Comparison of ENCODE assay signal across 8 cellular contexts in the genomic region with DNA sequence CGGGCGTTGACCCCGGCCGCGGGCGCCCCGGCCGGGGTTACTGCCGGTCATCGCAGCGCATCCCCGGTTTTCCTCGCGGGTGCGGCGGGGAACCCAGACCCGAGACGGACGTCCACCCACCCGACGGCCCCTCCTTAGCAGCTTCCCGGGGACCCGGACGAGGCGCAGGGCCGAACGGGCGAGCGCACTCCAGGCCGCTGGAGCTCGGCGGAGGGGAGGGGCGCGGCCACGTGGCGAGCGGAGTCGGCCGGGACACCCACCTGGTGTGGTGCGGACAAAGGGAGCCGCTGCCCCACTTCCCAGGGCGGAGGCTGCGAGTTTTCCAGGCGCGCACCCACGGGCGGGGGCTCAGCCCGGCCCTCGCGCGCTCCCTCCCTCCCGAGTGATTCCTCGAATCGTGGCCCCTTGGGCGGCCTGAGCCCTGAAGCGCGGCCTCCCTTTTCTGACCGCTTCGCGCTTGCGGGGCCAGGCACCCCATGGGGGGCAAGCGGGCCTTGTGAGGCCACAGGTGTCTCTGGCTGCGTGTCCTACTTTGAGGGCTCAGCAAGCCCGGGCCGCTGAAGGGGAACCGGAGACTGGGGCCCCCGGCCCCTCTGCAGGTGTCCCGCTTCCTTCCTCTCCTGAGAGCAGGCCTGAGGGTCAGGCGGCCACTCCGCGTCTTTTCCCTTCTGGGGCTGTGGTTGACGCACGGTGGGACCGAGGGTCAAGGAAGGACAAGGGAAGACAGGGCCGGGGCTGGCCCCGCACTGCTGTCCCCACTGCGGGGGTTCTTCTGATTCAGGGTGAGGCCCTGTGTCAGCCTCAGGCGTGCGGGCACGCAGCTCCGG. TPM values are rescaled to one million over a fixed set of nuclear protein-coding genes. Genes with fewer than 3 reads are reported as not detected.
A peak's percentile ranks its signal among the peaks of the same experiment; 100 is the strongest.
DNase-seq lines count a peak whose midpoint lies in the region; ATAC-seq and TF ChIP-seq lines count a peak whose summit lies in the region.

No MANE protein-coding gene starts in this region.

- H3K4me1 ChIP-seq in SK-N-SH (ENCODE audit: control insufficient read depth in 1 of 2, insufficient read depth in 2 of 2, low read depth in 1 of 2, low read length in 1 of 2) (peaks cover 21 to 63% of the 10 kb centered on the region in 2 experiments), neural progenitor cell (peaks cover 61% of the 10 kb centered on the region)

- peak overlapping the region; percentile 97 for H3K4me2 ChIP-seq in SK-N-SH
- peak overlapping the region; percentile 72 for H3K4me2 ChIP-seq in neural progenitor cell

- no peaks in the 10 kb centered on the region for H3K27me3 Mint-ChIP-seq in activated T-cell treated with anti-CD3 and anti-CD28 coated beads, Interleukin-2, amount 50 U/mL, for 24 hours
- peaks cover 4% of the 10 kb centered on the region for H3K27me3 Mint-ChIP-seq in neural progenitor cell (ENCODE audit: insufficient read depth, low read depth)

- TF ChIP-seq RAD21 in SK-N-SH (IDR thresholded peaks at IDR 0.05; ENCODE audit: low read length): no peak

- H3K36me3 Mint-ChIP-seq in activated T-cell treated with anti-CD3 and anti-CD28 coated beads, Interleukin-2, amount 50 U/mL, for 24 hours (ENCODE audit: low read depth): peaks cover 49% of the 10 kb centered on the region
- H3K36me3 Mint-ChIP-seq in neural progenitor cell: peaks cover 2% of the 10 kb centered on the region

- H3K27ac ChIP-seq in SK-N-SH (ENCODE audit: low read depth in 2 of 2, low read length in 1 of 2) (peak overlapping the region; percentile 79 to 99; a peak in 3 of 4 replicates), epithelial cell of prostate (peak overlapping the region; percentile 79), neural progenitor cell (peak overlapping the region; percentile 93)

- H3K27me3 ChIP-seq in SK-N-SH (ENCODE audit: insufficient read depth): no peaks in the 10 kb centered on the region
- H3K27me3 ChIP-seq in neural progenitor cell: no peaks in the 10 kb centered on the region

- H3K9me3 Mint-ChIP-seq in activated T-cell treated with anti-CD3 and anti-CD28 coated beads, Interleukin-2, amount 50 U/mL, for 24 hours: no peaks in the 10 kb centered on the region
- H3K9me3 Mint-ChIP-seq in neural progenitor cell: no peaks in the 10 kb centered on the region

- TF ChIP-seq CTCF in SK-N-SH (IDR thresholded peaks at IDR 0.05) (no peak), neural progenitor cell (IDR thresholded peaks at IDR 0.05) (no peak)

- peaks cover 30% of the 10 kb centered on the region for H3K4me1 Mint-ChIP-seq in activated T-cell treated with anti-CD3 and anti-CD28 coated beads, Interleukin-2, amount 50 U/mL, for 24 hours (ENCODE audit: low read depth)
- H3K4me1 Mint-ChIP-seq in neural progenitor cell: peaks cover 34% of the 10 kb centered on the region

- no peak; a peak in 1 of 4 replicates for TF ChIP-seq EP300 in SK-N-SH (IDR thresholded peaks at IDR 0.05; ENCODE audit: borderline replicate concordance in 1 of 2, low read depth in 1 of 2, low read length in 1 of 2)

- H3K9me3 ChIP-seq in SK-N-SH (no peaks in the 10 kb centered on the region), neural progenitor cell (ENCODE audit: low read depth) (no peaks in the 10 kb centered on the region)

- H3F3A ChIP-seq in SK-N-SH (replicated peaks; ENCODE audit: insufficient read depth): peaks cover 12% of the 10 kb centered on the region
- H3F3A ChIP-seq in neural progenitor cell (ENCODE audit: low read depth): peaks cover 48% of the 10 kb centered on the region

- DNase-seq in activated T-cell treated with anti-CD3 and anti-CD28 coated beads, Interleukin-2, amount 50 U/mL, for 24 hours: no peak
- no peak for DNase-seq in activated T-cell treated with anti-CD3 and anti-CD28 coated beads, Interleukin-2, amount 50 U/mL, for 1 hour
- DNase-seq in SK-N-SH (no peak), epithelial cell of prostate (ENCODE audit: low read depth, low spot score) (no peak), neural progenitor cell (ENCODE audit: low spot score) (peak; percentile 56), hippocampal formation (lab: John Stamatoyannopoulos, UW) (no peak)
- no peak for DNase-seq in stimulated activated CD4-positive, alpha-beta T cell treated with anti-CD3 and anti-CD28 coated beads, Interleukin-12 subunit alpha, Interleukin-12 subunit beta, amount 100 ng/mL, for 4 hours

- H3K79me2 ChIP-seq in SK-N-SH (ENCODE audit: insufficient read depth) (peaks cover 34% of the 10 kb centered on the region), neural progenitor cell (ENCODE audit: low read depth) (peaks cover 69% of the 10 kb centered on the region)

- ATAC-seq in HG02981 (IDR thresholded peaks at IDR 0.05; ENCODE audit: unreplicated experiment): peak; percentile 8

- H3K4me3 Mint-ChIP-seq in activated T-cell treated with anti-CD3 and anti-CD28 coated beads, Interleukin-2, amount 50 U/mL, for 24 hours: peak overlapping the region; percentile 83
- peak overlapping the region; percentile 81 for H3K4me3 Mint-ChIP-seq in neural progenitor cell

- WGBS in SK-N-SH (ENCODE audit: low lambda C conversion rate): 54% methylated on average over 36 of the region's 81 CpGs

- peak overlapping the region; percentile 92 for H3K27ac Mint-ChIP-seq in activated T-cell treated with anti-CD3 and anti-CD28 coated beads, Interleukin-2, amount 50 U/mL, for 24 hours
- H3K27ac Mint-ChIP-seq in neural progenitor cell: peak overlapping the region; percentile 74

- H3K9ac ChIP-seq in SK-N-SH: peak overlapping the region; percentile 70
- H3K9ac ChIP-seq in neural progenitor cell: peak overlapping the region; percentile 51

- H3K4me3 ChIP-seq in SK-N-SH (ENCODE audit: low read depth in 2 of 2, low read length in 1 of 2): peak overlapping the region; percentile 70 to 76
- H3K4me3 ChIP-seq in neural progenitor cell: peak overlapping the region; percentile 47

- CTCF ChIA-PET in SK-N-SH (lab: Yijun Ruan, JAX): interaction anchor here (0.6 to 2.6 kb wide), 15 partner anchors 8 to 230 kb away, joined by 3 to 14 read pairs (median 5); partner anchors contain the start of genes CENPX, DCXR and LRRC45

- H3K36me3 ChIP-seq in SK-N-SH (replicated peaks in 1 of 2; ENCODE audit: control insufficient read depth in 1 of 2, insufficient read depth in 2 of 2, low read length in 1 of 2) (peaks cover 16 to 19% of the 10 kb centered on the region in 2 experiments), neural progenitor cell (no peaks in the 10 kb centered on the region)

- H2AFZ ChIP-seq in SK-N-SH (ENCODE audit: low read depth) (peak overlapping the region; percentile 49; the same call in 1 of the 2 replicates), neural progenitor cell (replicated peaks) (no peak overlapping the region)

- H3K9me2 ChIP-seq in SK-N-SH: no peaks in the 10 kb centered on the region

- H4K20me1 ChIP-seq in SK-N-SH (ENCODE audit: insufficient read depth): peaks cover 23% of the 10 kb centered on the region
- H4K20me1 ChIP-seq in neural progenitor cell (ENCODE audit: low read depth): peaks cover 31% of the 10 kb centered on the region

- POLR2A ChIA-PET in SK-N-SH (lab: Yijun Ruan, JAX): interaction anchor here (0.6 to 2.0 kb wide), 16 partner anchors 8 to 230 kb away, joined by 3 to 19 read pairs (median 4); partner anchors contain the start of genes CENPX, DCXR, LRRC45 and RAC3

TF ChIP-seq in SK-N-SH, 30 proteins besides CTCF, POLR2A, EP300 and RAD21 (continues in another document):
- no peak for TF ChIP-seq FOXJ3 (CRISPR knock-in tag; IDR thresholded peaks at IDR 0.05)
- TF ChIP-seq, protein P1, sequence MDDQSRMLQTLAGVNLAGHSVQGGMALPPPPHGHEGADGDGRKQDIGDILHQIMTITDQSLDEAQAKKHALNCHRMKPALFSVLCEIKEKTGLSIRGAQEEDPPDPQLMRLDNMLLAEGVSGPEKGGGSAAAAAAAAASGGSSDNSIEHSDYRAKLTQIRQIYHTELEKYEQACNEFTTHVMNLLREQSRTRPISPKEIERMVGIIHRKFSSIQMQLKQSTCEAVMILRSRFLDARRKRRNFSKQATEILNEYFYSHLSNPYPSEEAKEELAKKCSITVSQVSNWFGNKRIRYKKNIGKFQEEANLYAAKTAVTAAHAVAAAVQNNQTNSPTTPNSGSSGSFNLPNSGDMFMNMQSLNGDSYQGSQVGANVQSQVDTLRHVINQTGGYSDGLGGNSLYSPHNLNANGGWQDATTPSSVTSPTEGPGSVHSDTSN (IDR thresholded peaks at IDR 0.05): no peak
- TF ChIP-seq ELF1 (IDR thresholded peaks at IDR 0.05): no peak
- TF ChIP-seq, protein P2, sequence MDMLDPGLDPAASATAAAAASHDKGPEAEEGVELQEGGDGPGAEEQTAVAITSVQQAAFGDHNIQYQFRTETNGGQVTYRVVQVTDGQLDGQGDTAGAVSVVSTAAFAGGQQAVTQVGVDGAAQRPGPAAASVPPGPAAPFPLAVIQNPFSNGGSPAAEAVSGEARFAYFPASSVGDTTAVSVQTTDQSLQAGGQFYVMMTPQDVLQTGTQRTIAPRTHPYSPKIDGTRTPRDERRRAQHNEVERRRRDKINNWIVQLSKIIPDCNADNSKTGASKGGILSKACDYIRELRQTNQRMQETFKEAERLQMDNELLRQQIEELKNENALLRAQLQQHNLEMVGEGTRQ (IDR thresholded peaks at IDR 0.05; ENCODE audit: borderline replicate concordance, low read depth, low read length): no peak
- no peak for TF ChIP-seq FOXM1 (IDR thresholded peaks at IDR 0.05; ENCODE audit: low read depth)
- no peak for TF ChIP-seq NRF1 (IDR thresholded peaks at IDR 0.05; ENCODE audit: low read depth, low read length)
- 0 out of 2 replicates have a peak, but pooled peaks have one; percentile 21 for TF ChIP-seq SIN3A (IDR thresholded peaks at IDR 0.05; ENCODE audit: borderline replicate concordance, low read depth, low read length)

RNA-seq across cellular contexts. Expression of gene FASN, which starts 1.1 kb away (rescaled TPM):
- polyA plus RNA-seq in SK-N-SH (2012; rRNA removed): 28.1 and 55.1 TPM in 2 replicates
- 15.2 and 34.0 TPM in 2 replicates for polyA plus RNA-seq in SK-N-SH (2012; cell fraction: cytosol; rRNA removed)
- polyA plus RNA-seq in SK-N-SH (2012; cell fraction: nucleus; rRNA removed): 174 and 219 TPM in 2 replicates
- 77.9 and 266 TPM in 2 replicates for total RNA-seq in neural progenitor cell (ENCODE audit: low replicate concordance)

RNA-seq across cellular contexts. Expression of gene DUS1L, which starts 33.5 kb away (rescaled TPM):
- polyA plus RNA-seq in SK-N-SH (2012; rRNA removed): 144 and 163 TPM in 2 replicates
- polyA plus RNA-seq in SK-N-SH (2012; cell fraction: cytosol; rRNA removed): 57.9 and 78.7 TPM in 2 replicates
- 1,198 and 1,537 TPM in 2 replicates for polyA plus RNA-seq in SK-N-SH (2012; cell fraction: nucleus; rRNA removed)
- total RNA-seq in neural progenitor cell (ENCODE audit: low replicate concordance): 54.5 and 76.6 TPM in 2 replicates

RNA-seq across cellular contexts. Expression of gene GPS1, which starts 47.5 kb away (rescaled TPM):
- 264 and 272 TPM in 2 replicates for polyA plus RNA-seq in SK-N-SH (2012; rRNA removed)
- 79.9 and 147 TPM in 2 replicates for polyA plus RNA-seq in SK-N-SH (2012; cell fraction: cytosol; rRNA removed)
- polyA plus RNA-seq in SK-N-SH (2012; cell fraction: nucleus; rRNA removed): 584 and 643 TPM in 2 replicates
- 86.6 and 174 TPM in 2 replicates for total RNA-seq in neural progenitor cell (ENCODE audit: low replicate concordance)

RNA-seq across cellular contexts. Expression of gene RFNG, which starts 47.5 kb away (rescaled TPM):
- polyA plus RNA-seq in SK-N-SH (2012; rRNA removed): 54.4 and 68.6 TPM in 2 replicates
- 22.9 and 37.2 TPM in 2 replicates for polyA plus RNA-seq in SK-N-SH (2012; cell fraction: cytosol; rRNA removed)
- polyA plus RNA-seq in SK-N-SH (2012; cell fraction: nucleus; rRNA removed): 329 and 368 TPM in 2 replicates
- total RNA-seq in neural progenitor cell (ENCODE audit: low replicate concordance): 13.6 and 41.0 TPM in 2 replicates
